25 cellular contexts compared by ENCODE assay signal in genomic region chr11:12276831-12277475, GRCh38.
DNase-seq lines count a peak whose midpoint lies in the region; ATAC-seq and TF ChIP-seq lines count a peak whose summit lies in the region.
"Had no signal": no experiment of that assay in that cellular context is flagged by ENCODE, and none has a peak within 500 bp of the region (broad histone marks: within the 10 kb centered on the region; RNA-seq: fewer than 3 reads in every experiment).

No MANE protein-coding gene starts in this region.

- H3K4me3 ChIP-seq in sigmoid colon (no peak overlapping the region), spleen (no peak overlapping the region), gastrocnemius medialis (no peak overlapping the region)
- H3K4me3 ChIP-seq: SK-N-MC, tibial nerve had no signal

- H3K27ac Mint-ChIP-seq in activated CD4-positive, alpha-beta T cell treated with anti-CD3 and anti-CD28 coated beads, Interleukin-2, amount 10 ng/mL, durations not matched to agents 7 days and 5 days: peak overlapping the region; percentile 26
- peak overlapping the region; percentile 51 for H3K27ac Mint-ChIP-seq in chondrocyte (ENCODE audit: unreplicated experiment)
- no peak overlapping the region for H3K27ac Mint-ChIP-seq in T-cell
- H3K27ac Mint-ChIP-seq: stimulated activated naive CD8-positive, alpha-beta T cell treated with anti-CD3 and anti-CD28 coated beads, Interleukin-15, Interleukin-2, amounts not matched to agents 100 ng/mL and 50 ng/mL, for 24 hours had no signal

- no peak for DNase-seq in activated CD4-positive, alpha-beta T cell treated with anti-CD3 and anti-CD28 coated beads, Interleukin-2, amount 10 ng/mL, durations not matched to agents 7 days and 5 days
- no peak for DNase-seq in activated CD4-positive, alpha-beta T cell treated with anti-CD3 and anti-CD28 coated beads, Interleukin-2, amount 50 U/mL, for 48 hours
- no peak for DNase-seq in chondrocyte (ENCODE audit: low spot score)
- peak; percentile 53 for DNase-seq in sigmoid colon
- no peak for DNase-seq in spleen
- no peak for DNase-seq in gastrocnemius medialis
- no peak for DNase-seq in T-cell
- DNase-seq: brain microvascular endothelial cell; C1 segment of cervical spinal cord; effector memory CD4-positive, alpha-beta T cell; foreskin keratinocyte; KBM-7; mesendoderm; MM.1S; NCI-H1694; NCI-H69; retina had no signal

- no peak for TF ChIP-seq POLR2A in sigmoid colon (IDR thresholded peaks at IDR 0.05)
- TF ChIP-seq POLR2A in spleen (IDR thresholded peaks at IDR 0.05): no peak
- no peak for TF ChIP-seq POLR2A in gastrocnemius medialis (IDR thresholded peaks at IDR 0.05)

- no peak overlapping the region for H3K4me3 Mint-ChIP-seq in activated CD4-positive, alpha-beta T cell treated with anti-CD3 and anti-CD28 coated beads, Interleukin-2, amount 10 ng/mL, durations not matched to agents 7 days and 5 days
- H3K4me3 Mint-ChIP-seq in chondrocyte (ENCODE audit: unreplicated experiment) (no peak overlapping the region), T-cell (no peak overlapping the region)
- H3K4me3 Mint-ChIP-seq: naive thymus-derived CD8-positive, alpha-beta T cell; stimulated activated naive CD8-positive, alpha-beta T cell treated with anti-CD3 and anti-CD28 coated beads, Interleukin-15, Interleukin-2, amounts not matched to agents 100 ng/mL and 50 ng/mL, for 24 hours had no signal

- H3K9me3 Mint-ChIP-seq in activated CD4-positive, alpha-beta T cell treated with anti-CD3 and anti-CD28 coated beads, Interleukin-2, amount 10 ng/mL, durations not matched to agents 7 days and 5 days: no peaks in the 10 kb centered on the region
- H3K9me3 Mint-ChIP-seq in chondrocyte (ENCODE audit: low read depth): no peaks in the 10 kb centered on the region
- no peaks in the 10 kb centered on the region for H3K9me3 Mint-ChIP-seq in T-cell
- H3K9me3 Mint-ChIP-seq: naive thymus-derived CD8-positive, alpha-beta T cell; stimulated activated naive CD8-positive, alpha-beta T cell treated with anti-CD3 and anti-CD28 coated beads, Interleukin-15, Interleukin-2, amounts not matched to agents 100 ng/mL and 50 ng/mL, for 24 hours had no signal

- H3K36me3 Mint-ChIP-seq in activated CD4-positive, alpha-beta T cell treated with anti-CD3 and anti-CD28 coated beads, Interleukin-2, amount 10 ng/mL, durations not matched to agents 7 days and 5 days (ENCODE audit: low read depth): no peaks in the 10 kb centered on the region
- H3K36me3 Mint-ChIP-seq in chondrocyte (ENCODE audit: low read depth) (no peaks in the 10 kb centered on the region), T-cell (no peaks in the 10 kb centered on the region)
- H3K36me3 Mint-ChIP-seq: naive thymus-derived CD8-positive, alpha-beta T cell had no signal

- H3K36me3 ChIP-seq in sigmoid colon (no peaks in the 10 kb centered on the region), spleen (no peaks in the 10 kb centered on the region), gastrocnemius medialis (no peaks in the 10 kb centered on the region)
- H3K36me3 ChIP-seq: tibial nerve had no signal

- TF ChIP-seq CTCF in chondrocyte (IDR thresholded peaks at IDR 0.05) (no peak), sigmoid colon (IDR thresholded peaks at IDR 0.05) (no peak), spleen (IDR thresholded peaks at IDR 0.05 in 8 of 11, conservative IDR thresholded peaks at IDR 0.05 in 3 of 11) (no peak), gastrocnemius medialis (IDR thresholded peaks at IDR 0.05 in 4 of 5, conservative IDR thresholded peaks at IDR 0.05 in 1 of 5) (no peak)

- no peak for TF ChIP-seq RAD21 in Ishikawa (IDR thresholded peaks at IDR 0.05; ENCODE audit: low read depth)

- in situ Hi-C loops in gastrocnemius medialis (cut with MboI; ENCODE audit: low sequenced_read_pairs in 4 of 4): loop anchor here in 3 of 4 donors (25.0 kb wide), 2 partner anchors 340 to 490 kb away; no protein-coding TSS in a partner anchor

- no peak overlapping the region for H3K27ac ChIP-seq in sigmoid colon
- no peak overlapping the region for H3K27ac ChIP-seq in spleen
- no peak overlapping the region for H3K27ac ChIP-seq in gastrocnemius medialis
- H3K27ac ChIP-seq: brain microvascular endothelial cell, foreskin keratinocyte, RWPE1, SK-N-MC, tibial nerve, VCaP had no signal

- H3K9me3 ChIP-seq in sigmoid colon (no peaks in the 10 kb centered on the region), spleen (no peaks in the 10 kb centered on the region), gastrocnemius medialis (no peaks in the 10 kb centered on the region)
- H3K9me3 ChIP-seq: tibial nerve had no signal

- no peak for TF ChIP-seq EP300 in Ishikawa (IDR thresholded peaks at IDR 0.05; ENCODE audit: borderline replicate concordance)
- no peak for TF ChIP-seq EP300 in sigmoid colon (IDR thresholded peaks at IDR 0.05)

- WGBS in sigmoid colon, 2 donors: 85 to 93% methylated on average over 10 of the region's 10 CpGs
- WGBS in spleen, 5 donors: 77 to 91% (median 83%) methylated on average over 10 of the region's 10 CpGs

- ATAC-seq in gastrocnemius medialis (no peak), T-cell (replicated peaks in 1 of 4) (no peak)
- ATAC-seq: esophagus mucosa; foreskin keratinocyte; naive thymus-derived CD8-positive, alpha-beta T cell had no signal

- CTCF ChIA-PET in activated CD4-positive, alpha-beta T cell treated with anti-CD3 and anti-CD28 coated beads, Interleukin-2, amount 10 ng/mL, durations not matched to agents 7 days and 5 days (lab: Charles Lee): interaction anchor here (1.0 to 1.8 kb wide), 5 partner anchors 9 to 229 kb away, joined by 3 to 5 read pairs (median 4); no protein-coding TSS in a partner anchor
- CTCF ChIA-PET in T-cell (lab: Charles Lee): interaction anchor here in 1 of 2 donors (1.2 kb wide), 1 partner anchor 344 kb away, joined by 4 read pairs; no protein-coding TSS in a partner anchor

- intact Hi-C loops in sigmoid colon (cut with DNase I): no loop called here
- intact Hi-C loops in spleen (cut with DNase I; ENCODE audit: low total_unique reads): no loop called here
- intact Hi-C loops in gastrocnemius medialis (cut with DNase I; ENCODE audit: low total_unique reads): no loop called here

- H3K27me3 ChIP-seq in sigmoid colon (no peaks in the 10 kb centered on the region), spleen (replicated peaks in 1 of 7) (peaks cover 0 to 2% (median 0%) of the 10 kb centered on the region in 7 donors), gastrocnemius medialis (no peaks in the 10 kb centered on the region)
- H3K27me3 ChIP-seq: brain microvascular endothelial cell, foreskin keratinocyte, tibial nerve had no signal

- POLR2A ChIA-PET in activated CD4-positive, alpha-beta T cell treated with anti-CD3 and anti-CD28 coated beads, Interleukin-2, amount 10 ng/mL, durations not matched to agents 7 days and 5 days (lab: Charles Lee): no interaction called here
- POLR2A ChIA-PET in T-cell (lab: Charles Lee): interaction anchor here in 1 of 2 donors (0.7 kb wide), 1 partner anchor 185 kb away, joined by 4 read pairs; no protein-coding TSS in a partner anchor

- no peaks in the 10 kb centered on the region for H3K4me1 Mint-ChIP-seq in activated CD4-positive, alpha-beta T cell treated with anti-CD3 and anti-CD28 coated beads, Interleukin-2, amount 10 ng/mL, durations not matched to agents 7 days and 5 days
- H3K4me1 Mint-ChIP-seq in chondrocyte (ENCODE audit: low read depth): peaks cover 70% of the 10 kb centered on the region
- H3K4me1 Mint-ChIP-seq in T-cell: peaks cover 0 to 2% (median 0%) of the 10 kb centered on the region in 3 donors
- H3K4me1 Mint-ChIP-seq: naive thymus-derived CD8-positive, alpha-beta T cell had no signal

- peaks cover 0 to 19% (median 9%) of the 10 kb centered on the region in 4 donors for H3K4me1 ChIP-seq in sigmoid colon
- peaks cover 0 to 5% (median 1%) of the 10 kb centered on the region in 6 donors for H3K4me1 ChIP-seq in spleen
- H3K4me1 ChIP-seq in gastrocnemius medialis: no peaks in the 10 kb centered on the region
- H3K4me1 ChIP-seq: foreskin keratinocyte had no signal

- no peaks in the 10 kb centered on the region for H3K27me3 Mint-ChIP-seq in activated CD4-positive, alpha-beta T cell treated with anti-CD3 and anti-CD28 coated beads, Interleukin-2, amount 10 ng/mL, durations not matched to agents 7 days and 5 days
- H3K27me3 Mint-ChIP-seq in chondrocyte (ENCODE audit: low read depth): no peaks in the 10 kb centered on the region
- no peaks in the 10 kb centered on the region for H3K27me3 Mint-ChIP-seq in T-cell
- H3K27me3 Mint-ChIP-seq: naive thymus-derived CD8-positive, alpha-beta T cell; stimulated activated naive CD8-positive, alpha-beta T cell treated with anti-CD3 and anti-CD28 coated beads, Interleukin-15, Interleukin-2, amounts not matched to agents 100 ng/mL and 50 ng/mL, for 24 hours had no signal

TF ChIP-seq in Ishikawa, 13 proteins besides CTCF, POLR2A, EP300 and RAD21:
- TF ChIP-seq YY1 (IDR thresholded peaks at IDR 0.05; ENCODE audit: low read depth) (no peak), TAF1 (IDR thresholded peaks at IDR 0.05; ENCODE audit: low read depth) (no peak), USF1 (IDR thresholded peaks at IDR 0.05) (peak; percentile 28; the same call in 1 of the 2 replicates), CREB1 (IDR thresholded peaks at IDR 0.05; ENCODE audit: low read depth) (no peak)

Comparison
In these comparisons a context has a peak if more than half of its experiments do, and no peak if none do; other contexts are left out.
1. H3K27ac Mint-ChIP-seq: peak in activated CD4-positive, alpha-beta T cell treated with anti-CD3 and anti-CD28 coated beads, Interleukin-2, amount 10 ng/mL, durations not matched to agents 7 days and 5 days (single experiment) and chondrocyte (single experiment); none in T-cell (0 of 2).